ENCODE assay signal across 9 cellular contexts in genomic region chr7:44103941-44104879, GRCh38. TPM values are rescaled to one million over a fixed set of nuclear protein-coding genes. Genes with fewer than 3 reads are reported as not detected.
DNase-seq lines count a peak whose midpoint lies in the region; ATAC-seq, FAIRE-seq and TF ChIP-seq lines count a peak whose summit lies in the region.
"Had no signal": no experiment of that assay in that cellular context is flagged by ENCODE, and none has a peak within 500 bp of the region (broad histone marks: within the 10 kb centered on the region; RNA-seq: fewer than 3 reads in every experiment).

AEBP1 (plus strand) TSS chr7:44104345; CDS start chr7:44104666, 321 bp downstream.

- peak within 1 kb of the TSS; percentile 88 for H3K4me3 Mint-ChIP-seq in HFFc6
- peak within 1 kb of the TSS; percentile 81 for H3K4me3 Mint-ChIP-seq in activated naive CD8-positive, alpha-beta T cell treated with anti-CD3 and anti-CD28 coated beads, Interleukin-2, amount 50 U/mL, for 24 hours

- intact Hi-C loops in sigmoid colon (cut with DNase I), result no loop called here

- H3K36me3 Mint-ChIP-seq in HFFc6 (ENCODE audit: low read depth), result no peaks in the 10 kb centered on the region
- no peaks in the 10 kb centered on the region for H3K36me3 Mint-ChIP-seq in activated naive CD8-positive, alpha-beta T cell treated with anti-CD3 and anti-CD28 coated beads, Interleukin-2, amount 50 U/mL, for 24 hours (ENCODE audit: low read depth)

- H3K27ac ChIP-seq in A549 (peak within 1 kb of the TSS in 1 of 2 experiments; percentile 64; a peak in 3 of 6 replicates), sigmoid colon (peak within 1 kb of the TSS; percentile 74 to 91 (median 78))

- H3K4me3 ChIP-seq in A549 (no peak within 1 kb of the TSS), sigmoid colon (peak within 1 kb of the TSS; percentile 45 to 65 (median 52))

- WGBS in A549 (ENCODE audit: missing lambda C conversion rate), result 78% methylated on average over 33 of the region's 89 CpGs
- WGBS in sigmoid colon, 2 donors, result 4 to 7% methylated on average over 79 to 89 of the region's 89 CpGs

- CTCF ChIA-PET in A549 (lab: Yijun Ruan, JAX), result no interaction called here

- TF ChIP-seq POLR2A in A549 (IDR thresholded peaks at IDR 0.05; ENCODE audit: low read length) (no peak), sigmoid colon (IDR thresholded peaks at IDR 0.05) (no peak)

- no peak for TF ChIP-seq CTCF in A549 (IDR thresholded peaks at IDR 0.05)
- TF ChIP-seq CTCF in HFFc6 (IDR thresholded peaks at IDR 0.05), result no peak
- no peak for TF ChIP-seq CTCF in sigmoid colon (IDR thresholded peaks at IDR 0.05)

- POLR2A ChIA-PET in A549 (lab: Yijun Ruan, JAX), result no interaction called here

- H3K36me3 ChIP-seq in sigmoid colon, result peaks cover 0 to 13% (median 2%) of the 10 kb centered on the region in 4 donors

- H3K27me3 Mint-ChIP-seq in HFFc6 (ENCODE audit: insufficient read depth), result no peaks in the 10 kb centered on the region; the same call in 1 of the 2 replicates
- peaks cover 6% of the 10 kb centered on the region for H3K27me3 Mint-ChIP-seq in activated naive CD8-positive, alpha-beta T cell treated with anti-CD3 and anti-CD28 coated beads, Interleukin-2, amount 50 U/mL, for 24 hours

- H3K9me3 Mint-ChIP-seq in HFFc6, result no peaks in the 10 kb centered on the region
- no peaks in the 10 kb centered on the region for H3K9me3 Mint-ChIP-seq in activated naive CD8-positive, alpha-beta T cell treated with anti-CD3 and anti-CD28 coated beads, Interleukin-2, amount 50 U/mL, for 24 hours

- ATAC-seq in A549, result no peak; a peak in 1 of 6 replicates
- peak; percentile 53 for ATAC-seq in activated naive CD8-positive, alpha-beta T cell treated with anti-CD3 and anti-CD28 coated beads, Interleukin-2, amount 50 U/mL, for 24 hours
- ATAC-seq in GM21381 (IDR thresholded peaks at IDR 0.05; ENCODE audit: unreplicated experiment), result no peak

- peaks cover 51% of the 10 kb centered on the region for H3K4me1 Mint-ChIP-seq in HFFc6 (ENCODE audit: low read depth)
- peaks cover 22% of the 10 kb centered on the region for H3K4me1 Mint-ChIP-seq in activated naive CD8-positive, alpha-beta T cell treated with anti-CD3 and anti-CD28 coated beads, Interleukin-2, amount 50 U/mL, for 24 hours

- H3K9me3 ChIP-seq in A549 (no peaks in the 10 kb centered on the region), sigmoid colon (no peaks in the 10 kb centered on the region)

- H3K27ac Mint-ChIP-seq in HFFc6, result peak within 1 kb of the TSS; percentile 92
- H3K27ac Mint-ChIP-seq in activated naive CD8-positive, alpha-beta T cell treated with anti-CD3 and anti-CD28 coated beads, Interleukin-2, amount 50 U/mL, for 24 hours, result peak within 1 kb of the TSS; percentile 52

- peaks cover 5 to 53% (median 14%) of the 10 kb centered on the region in 3 donors for H3K27me3 ChIP-seq in sigmoid colon

- TF ChIP-seq EP300 in A549 (IDR thresholded peaks at IDR 0.05) (no peak), sigmoid colon (IDR thresholded peaks at IDR 0.05) (no peak)

- no peak for TF ChIP-seq RAD21 in A549 (conservative IDR thresholded peaks at IDR 0.05 in 1 of 2, IDR thresholded peaks at IDR 0.05 in 1 of 2)

- H3K4me2 ChIP-seq in A549, result peak within 1 kb of the TSS; percentile 46

- DNase-seq in A549 (ENCODE audit: low read depth in 1 of 2, low spot score in 1 of 2), result no peak
- peak; percentile 31 for DNase-seq in HFFc6
- DNase-seq in activated naive CD8-positive, alpha-beta T cell treated with anti-CD3 and anti-CD28 coated beads, Interleukin-2, amount 50 U/mL, for 24 hours, result peak; percentile 43
- DNase-seq in hepatic stellate cell (ENCODE audit: low spot score), result peak; percentile 66
- peak; percentile 74 for DNase-seq in sigmoid colon
- no peak for DNase-seq in HTR-8/SVneo (ENCODE audit: insufficient read length, low spot score)
- no peak for DNase-seq in MV-4-11 (lab: John Stamatoyannopoulos, UW)

- H3K4me1 ChIP-seq in A549 (peaks cover 12% of the 10 kb centered on the region; the same call in 1 of the 3 replicates), sigmoid colon (peaks cover 0 to 29% (median 21%) of the 10 kb centered on the region in 4 donors)

- FAIRE-seq in A549 (lab: Jason Lieb, UNC) (no peak), HTR-8/SVneo (lab: Jason Lieb, UNC) (no peak)
- FAIRE-seq: GM18507 had no signal

TF ChIP-seq in A549, 52 proteins besides CTCF, POLR2A, EP300 and RAD21:
- TF ChIP-seq TP53 (CRISPR knock-in tag; IDR thresholded peaks at IDR 0.05), result no peak
- no peak for TF ChIP-seq RNF2 (IDR thresholded peaks at IDR 0.05; ENCODE audit: borderline replicate concordance, low read depth)
- no peak for TF ChIP-seq RFX5 (IDR thresholded peaks at IDR 0.05)
- TF ChIP-seq ZC3H11A (IDR thresholded peaks at IDR 0.05), result no peak
- TF ChIP-seq KDM1A (IDR thresholded peaks at IDR 0.05; ENCODE audit: low read depth), result no peak
- TF ChIP-seq CEBPB (IDR thresholded peaks at IDR 0.05), result no peak
- TF ChIP-seq GATA3 (IDR thresholded peaks at IDR 0.05; ENCODE audit: borderline replicate concordance), result no peak
- no peak for TF ChIP-seq FOSB (CRISPR knock-in tag; IDR thresholded peaks at IDR 0.05)
- no peak for TF ChIP-seq CBX8 (IDR thresholded peaks at IDR 0.05)
- TF ChIP-seq, protein P1, sequence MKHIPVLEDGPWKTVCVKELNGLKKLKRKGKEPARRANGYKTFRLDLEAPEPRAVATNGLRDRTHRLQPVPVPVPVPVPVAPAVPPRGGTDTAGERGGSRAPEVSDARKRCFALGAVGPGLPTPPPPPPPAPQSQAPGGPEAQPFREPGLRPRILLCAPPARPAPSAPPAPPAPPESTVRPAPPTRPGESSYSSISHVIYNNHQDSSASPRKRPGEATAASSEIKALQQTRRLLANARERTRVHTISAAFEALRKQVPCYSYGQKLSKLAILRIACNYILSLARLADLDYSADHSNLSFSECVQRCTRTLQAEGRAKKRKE (CRISPR knock-in tag; IDR thresholded peaks at IDR 0.05; ENCODE audit: low read depth), result no peak
- no peak for TF ChIP-seq BHLHE40 (IDR thresholded peaks at IDR 0.05; ENCODE audit: low read depth, low read length)
- no peak for TF ChIP-seq HOXB5 (CRISPR knock-in tag; IDR thresholded peaks at IDR 0.05)
- TF ChIP-seq ESRRA (IDR thresholded peaks at IDR 0.05; ENCODE audit: borderline replicate concordance, low read length), result no peak
- TF ChIP-seq JUNB (IDR thresholded peaks at IDR 0.05), result no peak
- TF ChIP-seq MYC (IDR thresholded peaks at IDR 0.05; ENCODE audit: borderline replicate concordance, low read length), result no peak
- TF ChIP-seq E2F6 (IDR thresholded peaks at IDR 0.05; ENCODE audit: borderline replicate concordance, low read depth), result no peak

RNA-seq across cellular contexts. Expression of gene AEBP1, which starts in this region (rescaled TPM):
- not detected in 2 replicates for polyA plus RNA-seq in A549 (2011; rRNA removed)
- polyA plus RNA-seq in A549 (2012; cell fraction: cytosol; rRNA removed), result not detected in 2 replicates
- 0.02 TPM in 1 of 2 replicates, not detected in the other for polyA plus RNA-seq in A549 (2012; cell fraction: nucleus; rRNA removed)
- polyA plus RNA-seq in A549 (2017; fragmentation: RNase III; extraction: RNeasy Plus Mini Kit Qiagen cat#74134 plus additional on column Dnase treatment), result not detected in 3 replicates
- polyA minus RNA-seq in A549 (2011; rRNA and poly(A)+ RNA removed), result not detected in 2 replicates
- total RNA-seq in HFFc6 (2021; fragmentation: NEBNext Ultra II Directional; extraction: Animal tissue kit (Norgen Biotek cat#: 25700)), result 10 to 100 TPM; 69.7 to 83.2 (median 76.4) TPM
- 100 to 1,000 TPM in 2 of 4 donors, 10 to 100 TPM in 2; 74.6 to 182 (median 128) TPM for total RNA-seq in sigmoid colon
- 10 to 100 TPM in 2 of 3 donors, 1 to 10 TPM in 1; 2.5 to 37.7 (median 12.0) TPM for polyA plus RNA-seq in sigmoid colon

Comparison
In these comparisons a context has a peak if more than half of its experiments do, and no peak if none do; other contexts are left out.
1. DNase-seq: peak in HFFc6 (single experiment), activated naive CD8-positive, alpha-beta T cell treated with anti-CD3 and anti-CD28 coated beads, Interleukin-2, amount 50 U/mL, for 24 hours (single experiment), hepatic stellate cell (single experiment) and sigmoid colon (single experiment); none in A549 (0 of 2), HTR-8/SVneo (single experiment) and MV-4-11 (single experiment).